ENCODE assay signal across 31 cellular contexts in genomic region chr15:101151286-101151685, GRCh38.
DNase-seq lines count a peak whose midpoint lies in the region; ATAC-seq, FAIRE-seq and TF ChIP-seq lines count a peak whose summit lies in the region.
"Had no signal": no experiment of that assay in that cellular context is flagged by ENCODE, and none has a peak within 500 bp of the region (broad histone marks: within the 10 kb centered on the region; RNA-seq: fewer than 3 reads in every experiment).

No MANE protein-coding gene starts in this region.

- no peak for TF ChIP-seq CTCF in activated CD8-positive, alpha-beta T cell treated with anti-CD3 and anti-CD28 coated beads for 36 hours (IDR thresholded peaks at IDR 0.05)
- TF ChIP-seq CTCF in bronchial epithelial cell (IDR thresholded peaks at IDR 0.05; ENCODE audit: insufficient read depth, low read length, severe bottlenecking) (no peak), spleen (IDR thresholded peaks at IDR 0.05 in 8 of 11, conservative IDR thresholded peaks at IDR 0.05 in 3 of 11) (no peak)

- no peaks in the 10 kb centered on the region for H3K36me3 Mint-ChIP-seq in activated CD8-positive, alpha-beta T cell treated with anti-CD3 and anti-CD28 coated beads, Interleukin-2, amount 10 ng/mL, durations not matched to agents 7 days and 5 days (ENCODE audit: low read depth)
- H3K36me3 Mint-ChIP-seq in activated CD8-positive, alpha-beta T cell treated with anti-CD3 and anti-CD28 coated beads for 36 hours (ENCODE audit: low read depth), result no peaks in the 10 kb centered on the region
- peaks cover 0 to 11% of the 10 kb centered on the region in 2 donors for H3K36me3 Mint-ChIP-seq in stimulated activated naive B cell treated with anti-CD40 and anti-IgM and Interleukin-4, amounts not matched to agents 10 μg/mL and 1 μg/mL and 100 μg/mL, for 72 hours
- H3K36me3 Mint-ChIP-seq: activated naive CD4-positive, alpha-beta T cell treated with anti-CD3 and anti-CD28 coated beads, Interleukin-2, amount 50 U/mL, for 72 hours; CD8-positive, alpha-beta T cell; stimulated activated memory B cell treated with anti-CD40 and anti-IgM and Interleukin-4, amounts not matched to agents 10 μg/mL and 1 μg/mL and 100 μg/mL, for 72 hours had no signal

- ATAC-seq in activated CD8-positive, alpha-beta T cell treated with anti-CD3 and anti-CD28 coated beads, Interleukin-2, amount 10 ng/mL, durations not matched to agents 7 days and 5 days, result peak; percentile 44
- ATAC-seq in activated CD8-positive, alpha-beta T cell treated with anti-CD3 and anti-CD28 coated beads for 36 hours, result no peak
- ATAC-seq in HG03460 (IDR thresholded peaks at IDR 0.05; ENCODE audit: unreplicated experiment), result peak; percentile 49
- ATAC-seq in stimulated activated naive B cell treated with anti-CD40 and anti-IgM and Interleukin-4, amounts not matched to agents 10 μg/mL and 1 μg/mL and 100 μg/mL, for 72 hours (replicated peaks), result no peak
- ATAC-seq: activated naive CD4-positive, alpha-beta T cell treated with anti-CD3 and anti-CD28 coated beads, Interleukin-2, amount 50 U/mL, for 72 hours; activated T-helper 17 cell treated with anti-CD3 and anti-CD28 coated beads, Interleukin-2, amount 50 U/mL, for 72 hours; CD8-positive, alpha-beta T cell; gastrocnemius medialis; HCT116; sciatic nerve; stimulated activated memory B cell treated with anti-CD40 and anti-IgM and Interleukin-4, amounts not matched to agents 10 μg/mL and 1 μg/mL and 100 μg/mL, for 72 hours had no signal

- no peaks in the 10 kb centered on the region for H3K9me3 ChIP-seq in spleen
- H3K9me3 ChIP-seq: gastrocnemius medialis, suprapubic skin had no signal

- POLR2A ChIA-PET in activated CD8-positive, alpha-beta T cell treated with anti-CD3 and anti-CD28 coated beads, Interleukin-2, amount 10 ng/mL, durations not matched to agents 7 days and 5 days (lab: Charles Lee), result no interaction called here
- POLR2A ChIA-PET in activated CD8-positive, alpha-beta T cell treated with anti-CD3 and anti-CD28 coated beads for 36 hours (lab: Charles Lee), result no interaction called here
- POLR2A ChIA-PET in HEK293T (lab: Yijun Ruan, JAX), result no interaction called here

- intact Hi-C loops in activated CD8-positive, alpha-beta T cell treated with anti-CD3 and anti-CD28 coated beads for 36 hours (cut with micrococcal nuclease), result no loop called here
- intact Hi-C loops in spleen (cut with DNase I; ENCODE audit: low total_unique reads), result no loop called here

- H3K27me3 Mint-ChIP-seq in activated CD8-positive, alpha-beta T cell treated with anti-CD3 and anti-CD28 coated beads, Interleukin-2, amount 10 ng/mL, durations not matched to agents 7 days and 5 days (ENCODE audit: low read depth), result peaks cover 3% of the 10 kb centered on the region
- H3K27me3 Mint-ChIP-seq in activated CD8-positive, alpha-beta T cell treated with anti-CD3 and anti-CD28 coated beads for 36 hours, result no peaks in the 10 kb centered on the region
- H3K27me3 Mint-ChIP-seq in stimulated activated naive B cell treated with anti-CD40 and anti-IgM and Interleukin-4, amounts not matched to agents 10 μg/mL and 1 μg/mL and 100 μg/mL, for 72 hours, result peaks cover 0 to 8% of the 10 kb centered on the region in 2 donors
- H3K27me3 Mint-ChIP-seq: activated T-helper 17 cell treated with anti-CD3 and anti-CD28 coated beads, Interleukin-2, amount 50 U/mL, for 72 hours had no signal

- TF ChIP-seq POLR2A in spleen (IDR thresholded peaks at IDR 0.05), result no peak

- peak overlapping the region; percentile 12 for H3K27ac Mint-ChIP-seq in activated CD8-positive, alpha-beta T cell treated with anti-CD3 and anti-CD28 coated beads, Interleukin-2, amount 10 ng/mL, durations not matched to agents 7 days and 5 days
- no peak overlapping the region for H3K27ac Mint-ChIP-seq in activated CD8-positive, alpha-beta T cell treated with anti-CD3 and anti-CD28 coated beads for 36 hours
- H3K27ac Mint-ChIP-seq in stimulated activated naive B cell treated with anti-CD40 and anti-IgM and Interleukin-4, amounts not matched to agents 10 μg/mL and 1 μg/mL and 100 μg/mL, for 72 hours, result no peak overlapping the region
- H3K27ac Mint-ChIP-seq: activated B cell treated with CpG ODN at 0.5 μM for 24 hours; activated naive CD4-positive, alpha-beta T cell treated with anti-CD3 and anti-CD28 coated beads, Interleukin-2, amount 50 U/mL, for 72 hours; activated T-helper 17 cell treated with anti-CD3 and anti-CD28 coated beads, Interleukin-2, amount 50 U/mL, for 72 hours; CD8-positive, alpha-beta T cell; dendritic cell treated with granulocyte-macrophage colony-stimulating factor and Interleukin-4, amounts not matched to agents 40 ng/mL and 50 ng/mL, for 4 days; progenitor cell of endocrine pancreas; stimulated activated memory B cell treated with anti-CD40 and anti-IgM and Interleukin-4, amounts not matched to agents 10 μg/mL and 1 μg/mL and 100 μg/mL, for 72 hours had no signal

- DNase-seq in activated CD8-positive, alpha-beta T cell treated with anti-CD3 and anti-CD28 coated beads, Interleukin-2, amount 10 ng/mL, durations not matched to agents 7 days and 5 days, result no peak
- no peak for DNase-seq in activated CD8-positive, alpha-beta T cell treated with anti-CD3 and anti-CD28 coated beads for 36 hours
- peak; percentile 33 for DNase-seq in bronchial epithelial cell (ENCODE audit: low read depth)
- DNase-seq in spleen, result peak; percentile 68
- DNase-seq in stimulated activated naive B cell treated with anti-CD40 and anti-IgM and Interleukin-4, amounts not matched to agents 10 μg/mL and 1 μg/mL and 100 μg/mL, for 72 hours, result no peak
- DNase-seq in NCI-H2081 (lab: John Stamatoyannopoulos, UW), result no peak
- no peak for DNase-seq in HEK293T (ENCODE audit: extremely low spot score)
- DNase-seq: activated B cell treated with CpG ODN at 0.5 μM for 24 hours; activated CD4-positive, alpha-beta T cell treated with anti-CD3 and anti-CD28 coated beads, Interleukin-2, amount 50 U/mL, for 1 hour; aorta; caudate nucleus; CD8-positive, alpha-beta T cell; gastrocnemius medialis; hippocampal formation; mesendoderm; NCI-H1048; NCI-H1694; NCI-H2171 treated with DMSO at 0.1 percent for 48 hours; NCI-H524; SHP77 treated with DMSO at 0.1 percent for 48 hours; stimulated activated CD4-positive, alpha-beta T cell treated with anti-CD3 and anti-CD28 coated beads, Interleukin-4, amount 100 ng/mL, for 4 hours had no signal

- H3K4me3 ChIP-seq in bronchial epithelial cell (ENCODE audit: low read depth, low read length) (no peak overlapping the region), spleen (no peak overlapping the region)
- H3K4me3 ChIP-seq: gastrocnemius medialis, suprapubic skin had no signal

- H3K27me3 ChIP-seq in bronchial epithelial cell (ENCODE audit: control insufficient read depth, insufficient read depth, low read length) (no peaks in the 10 kb centered on the region), spleen (replicated peaks in 1 of 7) (no peaks in the 10 kb centered on the region)
- H3K27me3 ChIP-seq: gastrocnemius medialis, suprapubic skin had no signal

- CTCF ChIA-PET in activated CD8-positive, alpha-beta T cell treated with anti-CD3 and anti-CD28 coated beads, Interleukin-2, amount 10 ng/mL, durations not matched to agents 7 days and 5 days (lab: Charles Lee), result interaction anchor here (0.6 to 1.0 kb wide), 3 partner anchors 9 to 142 kb away, joined by 3 to 4 read pairs (median 3); no protein-coding TSS in a partner anchor
- CTCF ChIA-PET in activated CD8-positive, alpha-beta T cell treated with anti-CD3 and anti-CD28 coated beads for 36 hours (lab: Charles Lee), result interaction anchor here (2.2 kb wide), 1 partner anchor 107 kb away, joined by 4 read pairs; no protein-coding TSS in a partner anchor
- CTCF ChIA-PET in HEK293T (lab: Yijun Ruan, JAX), result no interaction called here

- peak overlapping the region in 1 of 8 donors; percentile 80 for H3K27ac ChIP-seq in spleen
- H3K27ac ChIP-seq: gastrocnemius medialis, suprapubic skin had no signal

- 31 to 52% (median 37%) methylated on average over 9 of the region's 9 CpGs for WGBS in spleen, 5 donors

- peaks cover 4 to 48% (median 28%) of the 10 kb centered on the region in 6 donors for H3K4me1 ChIP-seq in spleen
- H3K4me1 ChIP-seq: gastrocnemius medialis, suprapubic skin had no signal

- peaks cover 44% of the 10 kb centered on the region for H3K4me1 Mint-ChIP-seq in activated CD8-positive, alpha-beta T cell treated with anti-CD3 and anti-CD28 coated beads, Interleukin-2, amount 10 ng/mL, durations not matched to agents 7 days and 5 days (ENCODE audit: low read depth)
- peaks cover 10% of the 10 kb centered on the region for H3K4me1 Mint-ChIP-seq in activated CD8-positive, alpha-beta T cell treated with anti-CD3 and anti-CD28 coated beads for 36 hours (ENCODE audit: low read depth)
- H3K4me1 Mint-ChIP-seq in stimulated activated naive B cell treated with anti-CD40 and anti-IgM and Interleukin-4, amounts not matched to agents 10 μg/mL and 1 μg/mL and 100 μg/mL, for 72 hours, result peaks cover 38 to 55% of the 10 kb centered on the region in 2 donors

- FAIRE-seq in bronchial epithelial cell (lab: Jason Lieb, UNC), result no peak
- FAIRE-seq: endometrium had no signal

- no peaks in the 10 kb centered on the region for H3K9me3 Mint-ChIP-seq in activated CD8-positive, alpha-beta T cell treated with anti-CD3 and anti-CD28 coated beads, Interleukin-2, amount 10 ng/mL, durations not matched to agents 7 days and 5 days (ENCODE audit: insufficient read depth)
- no peaks in the 10 kb centered on the region for H3K9me3 Mint-ChIP-seq in activated CD8-positive, alpha-beta T cell treated with anti-CD3 and anti-CD28 coated beads for 36 hours
- peaks cover 0 to 2% of the 10 kb centered on the region in 2 donors for H3K9me3 Mint-ChIP-seq in stimulated activated naive B cell treated with anti-CD40 and anti-IgM and Interleukin-4, amounts not matched to agents 10 μg/mL and 1 μg/mL and 100 μg/mL, for 72 hours
- H3K9me3 Mint-ChIP-seq: activated B cell treated with CpG ODN at 0.5 μM for 24 hours; activated naive CD4-positive, alpha-beta T cell treated with anti-CD3 and anti-CD28 coated beads, Interleukin-2, amount 50 U/mL, for 72 hours; activated T-helper 17 cell treated with anti-CD3 and anti-CD28 coated beads, Interleukin-2, amount 50 U/mL, for 72 hours; CD8-positive, alpha-beta T cell; stimulated activated memory B cell treated with anti-CD40 and anti-IgM and Interleukin-4, amounts not matched to agents 10 μg/mL and 1 μg/mL and 100 μg/mL, for 72 hours had no signal

- H3K36me3 ChIP-seq in bronchial epithelial cell (ENCODE audit: control insufficient read depth, insufficient read depth, low read length) (no peaks in the 10 kb centered on the region), spleen (no peaks in the 10 kb centered on the region)
- H3K36me3 ChIP-seq: gastrocnemius medialis, suprapubic skin had no signal

- no peak overlapping the region for H3K4me3 Mint-ChIP-seq in activated CD8-positive, alpha-beta T cell treated with anti-CD3 and anti-CD28 coated beads, Interleukin-2, amount 10 ng/mL, durations not matched to agents 7 days and 5 days
- H3K4me3 Mint-ChIP-seq in activated CD8-positive, alpha-beta T cell treated with anti-CD3 and anti-CD28 coated beads for 36 hours, result no peak overlapping the region
- H3K4me3 Mint-ChIP-seq in stimulated activated naive B cell treated with anti-CD40 and anti-IgM and Interleukin-4, amounts not matched to agents 10 μg/mL and 1 μg/mL and 100 μg/mL, for 72 hours, result no peak overlapping the region
- H3K4me3 Mint-ChIP-seq: activated B cell treated with CpG ODN at 0.5 μM for 24 hours; activated T-helper 17 cell treated with anti-CD3 and anti-CD28 coated beads, Interleukin-2, amount 50 U/mL, for 72 hours; CD8-positive, alpha-beta T cell; dendritic cell treated with granulocyte-macrophage colony-stimulating factor and Interleukin-4, amounts not matched to agents 40 ng/mL and 50 ng/mL, for 4 days; stimulated activated memory B cell treated with anti-CD40 and anti-IgM and Interleukin-4, amounts not matched to agents 10 μg/mL and 1 μg/mL and 100 μg/mL, for 72 hours had no signal

Comparison
In these comparisons a context has a peak if more than half of its experiments do, and no peak if none do; other contexts are left out.
1. ATAC-seq: peak in activated CD8-positive, alpha-beta T cell treated with anti-CD3 and anti-CD28 coated beads, Interleukin-2, amount 10 ng/mL, durations not matched to agents 7 days and 5 days (single experiment) and HG03460 (single experiment); none in activated CD8-positive, alpha-beta T cell treated with anti-CD3 and anti-CD28 coated beads for 36 hours (single experiment) and stimulated activated naive B cell treated with anti-CD40 and anti-IgM and Interleukin-4, amounts not matched to agents 10 μg/mL and 1 μg/mL and 100 μg/mL, for 72 hours (0 of 2).
2. DNase-seq: peak in bronchial epithelial cell (single experiment) and spleen (single experiment); none in activated CD8-positive, alpha-beta T cell treated with anti-CD3 and anti-CD28 coated beads, Interleukin-2, amount 10 ng/mL, durations not matched to agents 7 days and 5 days (single experiment), activated CD8-positive, alpha-beta T cell treated with anti-CD3 and anti-CD28 coated beads for 36 hours (single experiment), stimulated activated naive B cell treated with anti-CD40 and anti-IgM and Interleukin-4, amounts not matched to agents 10 μg/mL and 1 μg/mL and 100 μg/mL, for 72 hours (single experiment), NCI-H2081 (0 of 2) and HEK293T (single experiment).